17 cellular contexts compared by ENCODE assay signal in genomic region chr20:9807176-9807575, GRCh38. TPM values are rescaled to one million over a fixed set of nuclear protein-coding genes. Genes with fewer than 3 reads are reported as not detected.
A peak's percentile ranks its signal among the peaks of the same experiment; 100 is the strongest.
DNase-seq lines count a peak whose midpoint lies in the region; ATAC-seq and TF ChIP-seq lines count a peak whose summit lies in the region.
"Had no signal": no experiment of that assay in that cellular context is flagged by ENCODE, and none has a peak within 500 bp of the region (broad histone marks: within the 10 kb centered on the region; RNA-seq: fewer than 3 reads in every experiment).

No MANE protein-coding gene starts in this region.

- H3K4me1 ChIP-seq in ascending aorta = no peaks in the 10 kb centered on the region
- H3K4me1 ChIP-seq: BLaER1 treated with 17β-estradiol and CSF1 and Interleukin-3, amounts not matched to agents 10 nM and 100 nM had no signal

- intact Hi-C loops in posterior cingulate gyrus (cut with DNase I) (no loop called here), ascending aorta (cut with DNase I) (no loop called here), natural killer cell (cut with micrococcal nuclease) (no loop called here)

- no peaks in the 10 kb centered on the region for H3K4me1 Mint-ChIP-seq in natural killer cell
- H3K4me1 Mint-ChIP-seq: CD4-positive, CD25-positive, alpha-beta regulatory T cell had no signal

- ATAC-seq in natural killer cell = no peak
- ATAC-seq: HCT116 had no signal

- H3K9me3 Mint-ChIP-seq in natural killer cell = peaks cover 3 to 8% of the 10 kb centered on the region in 2 donors

- peak; percentile 20 to 66 for DNase-seq in NCI-H524 (lab: John Stamatoyannopoulos, UW)
- no peak for DNase-seq in NCI-H524 treated with DMSO at 0.1 percent for 48 hours (lab: John Stamatoyannopoulos, UW)
- peak; percentile 62 to 87 for DNase-seq in NCI-H446 (lab: John Stamatoyannopoulos, UW)
- DNase-seq in cerebellum (ENCODE audit: low spot score) = peak; percentile 63
- no peak for DNase-seq in NCI-H1105 (lab: John Stamatoyannopoulos, UW)
- no peak for DNase-seq in posterior cingulate gyrus
- no peak for DNase-seq in ascending aorta (ENCODE audit: low spot score in 2 of 2)
- DNase-seq in natural killer cell = no peak
- DNase-seq: AML-193; CD4-positive, CD25-positive, alpha-beta regulatory T cell; DMS79; GM23248 had no signal

- H3K4me3 Mint-ChIP-seq in natural killer cell = no peak overlapping the region
- H3K4me3 Mint-ChIP-seq: CD4-positive, CD25-positive, alpha-beta regulatory T cell had no signal

- TF ChIP-seq CTCF in ascending aorta (IDR thresholded peaks at IDR 0.05) (no peak), natural killer cell (IDR thresholded peaks at IDR 0.05) (no peak)

- no peaks in the 10 kb centered on the region for H3K27me3 Mint-ChIP-seq in natural killer cell (ENCODE audit: low read depth in 2 of 2)
- H3K27me3 Mint-ChIP-seq: CD4-positive, CD25-positive, alpha-beta regulatory T cell had no signal

- H3K9me3 ChIP-seq in ascending aorta = no peaks in the 10 kb centered on the region
- H3K9me3 ChIP-seq: BLaER1 treated with 17β-estradiol and CSF1 and Interleukin-3, amounts not matched to agents 10 nM and 100 nM had no signal

- no peaks in the 10 kb centered on the region for H3K36me3 Mint-ChIP-seq in natural killer cell
- H3K36me3 Mint-ChIP-seq: CD4-positive, CD25-positive, alpha-beta regulatory T cell had no signal

- H3K27ac Mint-ChIP-seq in natural killer cell = no peak overlapping the region
- H3K27ac Mint-ChIP-seq: CD4-positive, CD25-positive, alpha-beta regulatory T cell had no signal

- no peaks in the 10 kb centered on the region for H3K27me3 ChIP-seq in ascending aorta
- H3K27me3 ChIP-seq: BLaER1 treated with 17β-estradiol and CSF1 and Interleukin-3, amounts not matched to agents 10 nM and 100 nM had no signal

- no peaks in the 10 kb centered on the region for H3K36me3 ChIP-seq in ascending aorta
- H3K36me3 ChIP-seq: BLaER1 treated with 17β-estradiol and CSF1 and Interleukin-3, amounts not matched to agents 10 nM and 100 nM had no signal

- no peak overlapping the region for H3K27ac ChIP-seq in ascending aorta
- H3K27ac ChIP-seq: 22Rv1; BLaER1 treated with 17β-estradiol and CSF1 and Interleukin-3, amounts not matched to agents 10 nM and 100 nM; GM23248; HL-60 had no signal

- no peak overlapping the region for H3K4me3 ChIP-seq in ascending aorta
- H3K4me3 ChIP-seq: BLaER1 treated with 17β-estradiol and CSF1 and Interleukin-3, amounts not matched to agents 10 nM and 100 nM; GM23248 had no signal

RNA-seq across cellular contexts. Expression of gene PAK5, which starts 31.7 kb away (rescaled TPM):
- total RNA-seq in cerebellum = 27.8 TPM
- total RNA-seq in ascending aorta = not detected
- total RNA-seq in natural killer cell = not detected
- total RNA-seq: A673; CD4-positive, CD25-positive, alpha-beta regulatory T cell; GM23248 had no signal

Comparison
In these comparisons a context has a peak if more than half of its experiments do, and no peak if none do; other contexts are left out.
1. DNase-seq: peak in NCI-H524 (2 of 2), NCI-H446 (2 of 2) and cerebellum (single experiment); none in NCI-H524 treated with DMSO at 0.1 percent for 48 hours (single experiment), NCI-H1105 (single experiment), posterior cingulate gyrus (0 of 10), ascending aorta (0 of 2) and natural killer cell (single experiment).
2. RNA of gene PAK5, which starts 31.7 kb away (total RNA-seq): 27.8 TPM in cerebellum (single experiment); not detected in ascending aorta (single experiment) and not detected in natural killer cell; every median in the first group is over 10 times any median in the second.